Comparison of ENCODE assay signal across 1 cellular context in genomic region chr19:57583104-57583520, GRCh38.
TF ChIP-seq lines count a peak whose summit lies in the region.

No MANE protein-coding gene starts in this region.

TF ChIP-seq in GM12878, 131 proteins besides CTCF, POLR2A, EP300 and RAD21:
- TF ChIP-seq, protein P1, sequence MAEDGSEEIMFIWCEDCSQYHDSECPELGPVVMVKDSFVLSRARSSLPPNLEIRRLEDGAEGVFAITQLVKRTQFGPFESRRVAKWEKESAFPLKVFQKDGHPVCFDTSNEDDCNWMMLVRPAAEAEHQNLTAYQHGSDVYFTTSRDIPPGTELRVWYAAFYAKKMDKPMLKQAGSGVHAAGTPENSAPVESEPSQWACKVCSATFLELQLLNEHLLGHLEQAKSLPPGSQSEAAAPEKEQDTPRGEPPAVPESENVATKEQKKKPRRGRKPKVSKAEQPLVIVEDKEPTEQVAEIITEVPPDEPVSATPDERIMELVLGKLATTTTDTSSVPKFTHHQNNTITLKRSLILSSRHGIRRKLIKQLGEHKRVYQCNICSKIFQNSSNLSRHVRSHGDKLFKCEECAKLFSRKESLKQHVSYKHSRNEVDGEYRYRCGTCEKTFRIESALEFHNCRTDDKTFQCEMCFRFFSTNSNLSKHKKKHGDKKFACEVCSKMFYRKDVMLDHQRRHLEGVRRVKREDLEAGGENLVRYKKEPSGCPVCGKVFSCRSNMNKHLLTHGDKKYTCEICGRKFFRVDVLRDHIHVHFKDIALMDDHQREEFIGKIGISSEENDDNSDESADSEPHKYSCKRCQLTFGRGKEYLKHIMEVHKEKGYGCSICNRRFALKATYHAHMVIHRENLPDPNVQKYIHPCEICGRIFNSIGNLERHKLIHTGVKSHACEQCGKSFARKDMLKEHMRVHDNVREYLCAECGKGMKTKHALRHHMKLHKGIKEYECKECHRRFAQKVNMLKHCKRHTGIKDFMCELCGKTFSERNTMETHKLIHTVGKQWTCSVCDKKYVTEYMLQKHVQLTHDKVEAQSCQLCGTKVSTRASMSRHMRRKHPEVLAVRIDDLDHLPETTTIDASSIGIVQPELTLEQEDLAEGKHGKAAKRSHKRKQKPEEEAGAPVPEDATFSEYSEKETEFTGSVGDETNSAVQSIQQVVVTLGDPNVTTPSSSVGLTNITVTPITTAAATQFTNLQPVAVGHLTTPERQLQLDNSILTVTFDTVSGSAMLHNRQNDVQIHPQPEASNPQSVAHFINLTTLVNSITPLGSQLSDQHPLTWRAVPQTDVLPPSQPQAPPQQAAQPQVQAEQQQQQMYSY (CRISPR knock-in tag; IDR thresholded peaks at IDR 0.05) = no peak
- no peak for TF ChIP-seq SMARCA5 (IDR thresholded peaks at IDR 0.05)
- TF ChIP-seq BACH1 (IDR thresholded peaks at IDR 0.05; ENCODE audit: borderline replicate concordance) = no peak
- TF ChIP-seq, protein P2, sequence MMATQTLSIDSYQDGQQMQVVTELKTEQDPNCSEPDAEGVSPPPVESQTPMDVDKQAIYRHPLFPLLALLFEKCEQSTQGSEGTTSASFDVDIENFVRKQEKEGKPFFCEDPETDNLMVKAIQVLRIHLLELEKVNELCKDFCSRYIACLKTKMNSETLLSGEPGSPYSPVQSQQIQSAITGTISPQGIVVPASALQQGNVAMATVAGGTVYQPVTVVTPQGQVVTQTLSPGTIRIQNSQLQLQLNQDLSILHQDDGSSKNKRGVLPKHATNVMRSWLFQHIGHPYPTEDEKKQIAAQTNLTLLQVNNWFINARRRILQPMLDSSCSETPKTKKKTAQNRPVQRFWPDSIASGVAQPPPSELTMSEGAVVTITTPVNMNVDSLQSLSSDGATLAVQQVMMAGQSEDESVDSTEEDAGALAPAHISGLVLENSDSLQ (IDR thresholded peaks at IDR 0.05) = no peak
- no peak for TF ChIP-seq YBX1 (IDR thresholded peaks at IDR 0.05)
- TF ChIP-seq, protein P3, sequence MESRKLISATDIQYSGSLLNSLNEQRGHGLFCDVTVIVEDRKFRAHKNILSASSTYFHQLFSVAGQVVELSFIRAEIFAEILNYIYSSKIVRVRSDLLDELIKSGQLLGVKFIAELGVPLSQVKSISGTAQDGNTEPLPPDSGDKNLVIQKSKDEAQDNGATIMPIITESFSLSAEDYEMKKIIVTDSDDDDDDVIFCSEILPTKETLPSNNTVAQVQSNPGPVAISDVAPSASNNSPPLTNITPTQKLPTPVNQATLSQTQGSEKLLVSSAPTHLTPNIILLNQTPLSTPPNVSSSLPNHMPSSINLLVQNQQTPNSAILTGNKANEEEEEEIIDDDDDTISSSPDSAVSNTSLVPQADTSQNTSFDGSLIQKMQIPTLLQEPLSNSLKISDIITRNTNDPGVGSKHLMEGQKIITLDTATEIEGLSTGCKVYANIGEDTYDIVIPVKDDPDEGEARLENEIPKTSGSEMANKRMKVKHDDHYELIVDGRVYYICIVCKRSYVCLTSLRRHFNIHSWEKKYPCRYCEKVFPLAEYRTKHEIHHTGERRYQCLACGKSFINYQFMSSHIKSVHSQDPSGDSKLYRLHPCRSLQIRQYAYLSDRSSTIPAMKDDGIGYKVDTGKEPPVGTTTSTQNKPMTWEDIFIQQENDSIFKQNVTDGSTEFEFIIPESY (IDR thresholded peaks at IDR 0.05) = no peak
- no peak for TF ChIP-seq SIN3A (IDR thresholded peaks at IDR 0.05; ENCODE audit: low read depth, low read length)
- TF ChIP-seq REST (IDR thresholded peaks at IDR 0.05; ENCODE audit: low read depth, low read length) = no peak
- TF ChIP-seq ZNF622 (IDR thresholded peaks at IDR 0.05) = no peak
- TF ChIP-seq SUZ12 (IDR thresholded peaks at IDR 0.05; ENCODE audit: unreplicated experiment) = no peak
- no peak for TF ChIP-seq IRF5 (IDR thresholded peaks at IDR 0.05; ENCODE audit: borderline replicate concordance)
- TF ChIP-seq, protein P4, sequence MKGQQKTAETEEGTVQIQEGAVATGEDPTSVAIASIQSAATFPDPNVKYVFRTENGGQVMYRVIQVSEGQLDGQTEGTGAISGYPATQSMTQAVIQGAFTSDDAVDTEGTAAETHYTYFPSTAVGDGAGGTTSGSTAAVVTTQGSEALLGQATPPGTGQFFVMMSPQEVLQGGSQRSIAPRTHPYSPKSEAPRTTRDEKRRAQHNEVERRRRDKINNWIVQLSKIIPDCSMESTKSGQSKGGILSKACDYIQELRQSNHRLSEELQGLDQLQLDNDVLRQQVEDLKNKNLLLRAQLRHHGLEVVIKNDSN (IDR thresholded peaks at IDR 0.05; ENCODE audit: borderline replicate concordance, extremely low read length, insufficient read depth, low read depth, low read length) = no peak
- TF ChIP-seq ATF3 (IDR thresholded peaks at IDR 0.05; ENCODE audit: borderline replicate concordance, extremely low read depth, low read depth, low read length) = no peak
- TF ChIP-seq POLR2AphosphoS2 (IDR thresholded peaks at IDR 0.05; ENCODE audit: low read depth, low read length) = no peak
- TF ChIP-seq TARDBP (IDR thresholded peaks at IDR 0.05; ENCODE audit: borderline replicate concordance) = no peak
- TF ChIP-seq EZH2 (IDR thresholded peaks at IDR 0.05; ENCODE audit: borderline replicate concordance, control insufficient read depth, low read depth, low read length) = no peak
- no peak for TF ChIP-seq MEF2A (IDR thresholded peaks at IDR 0.05; ENCODE audit: insufficient read depth, low read depth, low read length)
- no peak for TF ChIP-seq DPF2 (IDR thresholded peaks at IDR 0.05)
TF ChIP-seq in GM12878: peak in this region for 0.
